Comparison of ENCODE assay signal across 10 cellular contexts in the genomic region with DNA sequence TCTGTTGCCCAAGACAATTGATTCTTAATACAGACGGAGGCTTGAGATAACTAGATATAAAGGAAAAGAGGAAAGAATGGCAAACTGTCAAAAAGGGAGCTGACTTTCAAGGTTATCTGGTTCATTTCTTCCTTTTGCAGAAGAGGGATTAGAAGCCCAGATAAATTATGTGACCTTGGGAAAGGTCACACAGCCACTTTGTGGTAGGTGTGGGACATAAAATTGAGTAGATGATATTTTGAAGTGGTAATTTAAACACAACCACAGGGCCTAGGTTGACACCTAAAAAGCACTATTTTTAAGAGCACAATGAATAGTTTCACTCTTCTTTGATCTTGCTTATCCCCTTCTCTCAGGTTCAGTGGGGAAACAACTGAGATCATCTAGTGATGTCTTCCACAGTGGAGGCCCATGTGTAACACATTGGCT. TPM values are rescaled to one million over a fixed set of nuclear protein-coding genes. Genes with fewer than 3 reads are reported as not detected.
DNase-seq lines count a peak whose midpoint lies in the region; ATAC-seq, FAIRE-seq and TF ChIP-seq lines count a peak whose summit lies in the region.
"Had no signal": no experiment of that assay in that cellular context is flagged by ENCODE, and none has a peak within 500 bp of the region (broad histone marks: within the 10 kb centered on the region; RNA-seq: fewer than 3 reads in every experiment).

No MANE protein-coding gene starts in this region.

- dilution Hi-C loops in mammary epithelial cell (cut with HindIII; ENCODE audit: low sequenced_read_pairs) = no loop called here

- H3K9me3 Mint-ChIP-seq in MCF 10A (ENCODE audit: unreplicated experiment) = peaks cover 13% of the 10 kb centered on the region
- H3K9me3 Mint-ChIP-seq in activated T-helper 1 cell treated with anti-CD3 and anti-CD28 coated beads, Interleukin-12 subunit alpha, Interleukin-12 subunit beta, Interleukin-2, Interleukin-4 antibody, amounts not matched to agents 30 ng/mL and 10 ng/mL and 1 ng/mL, durations not matched to agents 14 hours and 24 hours and 36 hours = peaks cover 12% of the 10 kb centered on the region

- no peaks in the 10 kb centered on the region for H3K79me2 ChIP-seq in mammary epithelial cell (ENCODE audit: insufficient read depth, low read length)

- no peak for DNase-seq in mammary epithelial cell
- no peak for DNase-seq in MCF 10A (ENCODE audit: unreplicated experiment)
- DNase-seq in activated T-helper 1 cell treated with anti-CD3 and anti-CD28 coated beads, Interleukin-12 subunit alpha, Interleukin-12 subunit beta, Interleukin-2, Interleukin-4 antibody, amounts not matched to agents 30 ng/mL and 10 ng/mL and 1 ng/mL, durations not matched to agents 14 hours and 24 hours and 36 hours (ENCODE audit: low spot score) = no peak
- DNase-seq in upper lobe of right lung = no peak
- no peak for DNase-seq in GM12891 (ENCODE audit: insufficient read length, low spot score)
- DNase-seq in RPMI8226 = no peak
- no peak for DNase-seq in dermis blood vessel endothelial cell
- DNase-seq: WERI-Rb-1 had no signal

- H3K9ac ChIP-seq in mammary epithelial cell (ENCODE audit: insufficient read depth, low read length) = no peak overlapping the region

- TF ChIP-seq CTCF in mammary epithelial cell (conservative IDR thresholded peaks at IDR 0.05 in 1 of 2, IDR thresholded peaks at IDR 0.05 in 1 of 2; ENCODE audit: extremely low read depth in 1 of 2, insufficient read depth in 1 of 2, low read depth in 1 of 2, low read length in 2 of 2) (no peak), MCF 10A (IDR thresholded peaks at IDR 0.05; ENCODE audit: unreplicated experiment) (no peak), upper lobe of right lung (IDR thresholded peaks at IDR 0.05) (no peak)

- H3K36me3 Mint-ChIP-seq in MCF 10A (ENCODE audit: insufficient read depth, unreplicated experiment) = no peaks in the 10 kb centered on the region
- peaks cover 10% of the 10 kb centered on the region for H3K36me3 Mint-ChIP-seq in activated T-helper 1 cell treated with anti-CD3 and anti-CD28 coated beads, Interleukin-12 subunit alpha, Interleukin-12 subunit beta, Interleukin-2, Interleukin-4 antibody, amounts not matched to agents 30 ng/mL and 10 ng/mL and 1 ng/mL, durations not matched to agents 14 hours and 24 hours and 36 hours (ENCODE audit: low read depth)

- H3K4me1 ChIP-seq in mammary epithelial cell (ENCODE audit: insufficient read depth, low read length) (peaks cover 22% of the 10 kb centered on the region), upper lobe of right lung (no peaks in the 10 kb centered on the region)

- H3K27ac Mint-ChIP-seq in MCF 10A (ENCODE audit: low read depth, unreplicated experiment) = no peak overlapping the region
- peak overlapping the region; percentile 98 for H3K27ac Mint-ChIP-seq in activated T-helper 1 cell treated with anti-CD3 and anti-CD28 coated beads, Interleukin-12 subunit alpha, Interleukin-12 subunit beta, Interleukin-2, Interleukin-4 antibody, amounts not matched to agents 30 ng/mL and 10 ng/mL and 1 ng/mL, durations not matched to agents 14 hours and 24 hours and 36 hours

- no peaks in the 10 kb centered on the region for H4K20me1 ChIP-seq in mammary epithelial cell (ENCODE audit: insufficient read depth, low read length)

- H3K27me3 ChIP-seq in mammary epithelial cell (ENCODE audit: insufficient read depth, low read length) (no peaks in the 10 kb centered on the region), upper lobe of right lung (no peaks in the 10 kb centered on the region)

- in situ Hi-C loops in mammary epithelial cell (cut with MboI; ENCODE audit: low sequenced_read_pairs in 2 of 2) = no loop called here

- no peak overlapping the region for H3K27ac ChIP-seq in mammary epithelial cell (ENCODE audit: insufficient read depth, low read depth, low read length)
- peak overlapping the region; percentile 55 for H3K27ac ChIP-seq in upper lobe of right lung
- H3K27ac ChIP-seq: WERI-Rb-1 had no signal

- no peak for FAIRE-seq in GM12891 (lab: Jason Lieb, UNC)
- FAIRE-seq: bronchial epithelial cell had no signal

- intact Hi-C loops in mammary epithelial cell (cut with micrococcal nuclease) = no loop called here
- intact Hi-C loops in MCF 10A (cut with micrococcal nuclease) = no loop called here
- intact Hi-C loops in activated T-helper 1 cell treated with anti-CD3 and anti-CD28 coated beads, Interleukin-12 subunit alpha, Interleukin-12 subunit beta, Interleukin-2, Interleukin-4 antibody, amounts not matched to agents 30 ng/mL and 10 ng/mL and 1 ng/mL, durations not matched to agents 14 hours and 24 hours and 36 hours (cut with micrococcal nuclease) = loop anchor here (1.0 to 5.0 kb wide), 5 partner anchors 20 to 242 kb away; a partner anchor contains a TSS
- intact Hi-C loops in upper lobe of right lung (cut with DNase I) = no loop called here

- no peak overlapping the region for H3K4me3 Mint-ChIP-seq in MCF 10A (ENCODE audit: unreplicated experiment)
- H3K4me3 Mint-ChIP-seq in activated T-helper 1 cell treated with anti-CD3 and anti-CD28 coated beads, Interleukin-12 subunit alpha, Interleukin-12 subunit beta, Interleukin-2, Interleukin-4 antibody, amounts not matched to agents 30 ng/mL and 10 ng/mL and 1 ng/mL, durations not matched to agents 14 hours and 24 hours and 36 hours = peak overlapping the region; percentile 81

- H3K4me2 ChIP-seq in mammary epithelial cell (ENCODE audit: insufficient read depth, low read depth, low read length) = no peak overlapping the region

- TF ChIP-seq POLR2A in GM12891 (IDR thresholded peaks at IDR 0.05; ENCODE audit: low read depth, low read length) = no peak

- H3K9me3 ChIP-seq in mammary epithelial cell (replicated peaks; ENCODE audit: insufficient read depth, low read length) (no peaks in the 10 kb centered on the region), upper lobe of right lung (no peaks in the 10 kb centered on the region)

- CTCF ChIA-PET in mammary epithelial cell (lab: Charles Lee; ENCODE audit: low non-redundant PET) = no interaction called here
- CTCF ChIA-PET in MCF 10A (lab: Yijun Ruan, JAX) = interaction anchor here (0.6 to 13.0 kb wide), 10 partner anchors 12 to 1671 kb away, joined by 3 to 74 read pairs (median 4); no protein-coding TSS in a partner anchor

- peak overlapping the region; percentile 65 for H2AFZ ChIP-seq in mammary epithelial cell (ENCODE audit: low read depth, low read length)

- peaks cover 9% of the 10 kb centered on the region for H3K4me1 Mint-ChIP-seq in MCF 10A (ENCODE audit: insufficient read depth, unreplicated experiment)
- peaks cover 62% of the 10 kb centered on the region for H3K4me1 Mint-ChIP-seq in activated T-helper 1 cell treated with anti-CD3 and anti-CD28 coated beads, Interleukin-12 subunit alpha, Interleukin-12 subunit beta, Interleukin-2, Interleukin-4 antibody, amounts not matched to agents 30 ng/mL and 10 ng/mL and 1 ng/mL, durations not matched to agents 14 hours and 24 hours and 36 hours (ENCODE audit: low read depth)

- BruUV-seq in mammary epithelial cell (replicated peaks; lab: Mats Ljungman, UMichigan) (no TSS peak), MCF 10A (replicated peaks; lab: Mats Ljungman, UMichigan) (no TSS peak)

- H3K4me3 ChIP-seq in mammary epithelial cell (replicated peaks in 1 of 3; ENCODE audit: insufficient read depth in 1 of 3, low read depth in 2 of 3, low read length in 3 of 3) (no peak overlapping the region), upper lobe of right lung (no peak overlapping the region)

- 85% methylated on average over 1 of the region's 1 CpG for WGBS in mammary epithelial cell (ENCODE audit: low coverage, missing lambda C conversion rate)

- H3K27me3 Mint-ChIP-seq in MCF 10A (ENCODE audit: insufficient read depth, unreplicated experiment) = no peaks in the 10 kb centered on the region
- peaks cover 2% of the 10 kb centered on the region for H3K27me3 Mint-ChIP-seq in activated T-helper 1 cell treated with anti-CD3 and anti-CD28 coated beads, Interleukin-12 subunit alpha, Interleukin-12 subunit beta, Interleukin-2, Interleukin-4 antibody, amounts not matched to agents 30 ng/mL and 10 ng/mL and 1 ng/mL, durations not matched to agents 14 hours and 24 hours and 36 hours (ENCODE audit: insufficient read depth)

- H3K36me3 ChIP-seq in mammary epithelial cell (ENCODE audit: insufficient read depth, low read length) = no peaks in the 10 kb centered on the region
- no peaks in the 10 kb centered on the region for H3K36me3 ChIP-seq in upper lobe of right lung
- H3K36me3 ChIP-seq: WERI-Rb-1 had no signal

- peak; percentile 32 for ATAC-seq in HG03135 (IDR thresholded peaks at IDR 0.05; ENCODE audit: unreplicated experiment)
- no peak for ATAC-seq in upper lobe of right lung

- POLR2A ChIA-PET in MCF 10A (lab: Yijun Ruan, JAX) = interaction anchor here (1.6 to 4.0 kb wide), 2 partner anchors 12 kb away, joined by 4 to 20 read pairs; no protein-coding TSS in a partner anchor

TF ChIP-seq in GM12891, 5 proteins besides CTCF, POLR2A, EP300 and RAD21:
- TF ChIP-seq POLR2AphosphoS5 (IDR thresholded peaks at IDR 0.05; ENCODE audit: low read depth, low read length) (no peak), PAX5 (IDR thresholded peaks at IDR 0.05; ENCODE audit: insufficient read depth, low read length, severe bottlenecking) (no peak), SPI1 (IDR thresholded peaks at IDR 0.05; ENCODE audit: low read depth, low read length) (no peak), POU2F2 (IDR thresholded peaks at IDR 0.05; ENCODE audit: low read depth, low read length) (no peak), TAF1 (IDR thresholded peaks at IDR 0.05; ENCODE audit: low read depth, low read length) (no peak; the same call in 1 of the 2 replicates)

RNA-seq across cellular contexts. Expression of a gene that starts 16.9 kb away (rescaled TPM):
- total RNA-seq in mammary epithelial cell (10 to 100 TPM; 34.3 to 75.0 TPM), MCF 10A (2022) (26.7 and 27.7 TPM in 2 replicates), upper lobe of right lung (44.8 TPM), dermis blood vessel endothelial cell (20.8 and 25.7 TPM in 2 replicates)
- 87.6 TPM for polyA plus RNA-seq in mammary epithelial cell
- 83.3 TPM for polyA minus RNA-seq in mammary epithelial cell
- 43.8 and 45.6 TPM in 2 replicates for total RNA-seq in activated T-helper 1 cell treated with anti-CD3 and anti-CD28 coated beads, Interleukin-12 subunit alpha, Interleukin-12 subunit beta, Interleukin-2, Interleukin-4 antibody, amounts not matched to agents 30 ng/mL and 10 ng/mL and 1 ng/mL, durations not matched to agents 14 hours and 24 hours and 36 hours
- 3.9 TPM for polyA plus RNA-seq in GM12891 (2012; ENCODE audit: low read depth, missing spikeins)
